Comparison of ENCODE assay signal across 1 cellular context in genomic region chr1:116460261-116460660, GRCh38.
TF ChIP-seq lines count a peak whose summit lies in the region.

No MANE protein-coding gene starts in this region.

TF ChIP-seq in GM23338, 12 proteins besides CTCF, POLR2A, EP300 and RAD21 (continued from another document):
- TF ChIP-seq ZNF462 (CRISPR knock-in tag; IDR thresholded peaks at IDR 0.05): no peak
- no peak for TF ChIP-seq ZNF331 (CRISPR knock-in tag; IDR thresholded peaks at IDR 0.05; ENCODE audit: low read depth)
- no peak for TF ChIP-seq EZH2 (IDR thresholded peaks at IDR 0.05; ENCODE audit: low read depth, unreplicated experiment)
- TF ChIP-seq JUNB (IDR thresholded peaks at IDR 0.05; ENCODE audit: unreplicated experiment): no peak
- no peak for TF ChIP-seq NANOG (IDR thresholded peaks at IDR 0.05; ENCODE audit: borderline replicate concordance)
